In genomic region chr1:149942885-149943284, GRCh38 we compare ENCODE assay signal across 1 cellular context.
TF ChIP-seq lines count a peak whose summit lies in the region.

No MANE protein-coding gene starts in this region.

TF ChIP-seq in WTC11, 78 proteins besides CTCF, POLR2A, EP300 and RAD21 (continued from another document):
- TF ChIP-seq, protein P1, sequence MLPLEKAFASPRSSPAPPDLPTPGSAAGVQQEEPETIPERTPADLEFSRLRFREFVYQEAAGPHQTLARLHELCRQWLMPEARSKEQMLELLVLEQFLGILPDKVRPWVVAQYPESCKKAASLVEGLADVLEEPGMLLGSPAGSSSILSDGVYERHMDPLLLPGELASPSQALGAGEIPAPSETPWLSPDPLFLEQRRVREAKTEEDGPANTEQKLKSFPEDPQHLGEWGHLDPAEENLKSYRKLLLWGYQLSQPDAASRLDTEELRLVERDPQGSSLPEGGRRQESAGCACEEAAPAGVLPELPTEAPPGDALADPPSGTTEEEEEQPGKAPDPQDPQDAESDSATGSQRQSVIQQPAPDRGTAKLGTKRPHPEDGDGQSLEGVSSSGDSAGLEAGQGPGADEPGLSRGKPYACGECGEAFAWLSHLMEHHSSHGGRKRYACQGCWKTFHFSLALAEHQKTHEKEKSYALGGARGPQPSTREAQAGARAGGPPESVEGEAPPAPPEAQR (CRISPR knock-in tag; IDR thresholded peaks at IDR 0.05): no peak
- TF ChIP-seq KAT7 (CRISPR knock-in tag; IDR thresholded peaks at IDR 0.05; ENCODE audit: borderline replicate concordance) (no peak), ZBTB21 (CRISPR knock-in tag; IDR thresholded peaks at IDR 0.05; ENCODE audit: borderline replicate concordance) (no peak), FOXP1 (CRISPR knock-in tag; IDR thresholded peaks at IDR 0.05; ENCODE audit: borderline replicate concordance) (no peak), PRRX2 (CRISPR knock-in tag; IDR thresholded peaks at IDR 0.05) (no peak), CREB1 (CRISPR knock-in tag; IDR thresholded peaks at IDR 0.05) (no peak), NFATC4 (CRISPR knock-in tag; IDR thresholded peaks at IDR 0.05) (no peak), TEAD1 (CRISPR knock-in tag; IDR thresholded peaks at IDR 0.05) (no peak), USF1 (CRISPR knock-in tag; IDR thresholded peaks at IDR 0.05) (no peak)
